ENCODE assay signal across 25 cellular contexts in genomic region chr18:48918156-48918555, GRCh38. TPM values are rescaled to one million over a fixed set of nuclear protein-coding genes. Genes with fewer than 3 reads are reported as not detected.
DNase-seq lines count a peak whose midpoint lies in the region; ATAC-seq, FAIRE-seq and TF ChIP-seq lines count a peak whose summit lies in the region.
"Had no signal": no experiment of that assay in that cellular context is flagged by ENCODE, and none has a peak within 500 bp of the region (broad histone marks: within the 10 kb centered on the region; RNA-seq: fewer than 3 reads in every experiment).

No MANE protein-coding gene starts in this region.

- H3K4me3 Mint-ChIP-seq in HFFc6: peak overlapping the region; percentile 19; the same call in 1 of the 2 replicates
- no peak overlapping the region for H3K4me3 Mint-ChIP-seq in astrocyte (ENCODE audit: unreplicated experiment)
- H3K4me3 Mint-ChIP-seq in nephron: no peak overlapping the region
- no peak overlapping the region for H3K4me3 Mint-ChIP-seq in type B pancreatic cell
- H3K4me3 Mint-ChIP-seq: activated naive CD4-positive, alpha-beta T cell treated with anti-CD3 and anti-CD28 coated beads, Interleukin-2, amount 10 ng/mL, durations not matched to agents 7 days and 5 days; CD4-positive, CD25-positive, alpha-beta regulatory T cell had no signal

- WGBS in GM23248 (ENCODE audit: low coverage in 1 of 2, low lambda C conversion rate in 2 of 2, missing lambda C conversion rate in 2 of 2), 2 experiments: 89 to 91% methylated on average over 12 of the region's 12 CpGs

- H3K79me2 ChIP-seq in astrocyte (ENCODE audit: insufficient read depth, low read length): peaks cover 47% of the 10 kb centered on the region
- peaks cover 56% of the 10 kb centered on the region for H3K79me2 ChIP-seq in GM23248 (ENCODE audit: insufficient read depth)

- H3K4me1 Mint-ChIP-seq in HFFc6 (ENCODE audit: low read depth) (peaks cover 74% of the 10 kb centered on the region), astrocyte (ENCODE audit: low read depth, unreplicated experiment) (peaks cover 62% of the 10 kb centered on the region), nephron (peaks cover 79% of the 10 kb centered on the region), type B pancreatic cell (ENCODE audit: unreplicated experiment) (peaks cover 58% of the 10 kb centered on the region)

- H3K27me3 Mint-ChIP-seq in HFFc6 (ENCODE audit: insufficient read depth) (peaks cover 25% of the 10 kb centered on the region), astrocyte (ENCODE audit: low read depth, unreplicated experiment) (no peaks in the 10 kb centered on the region), nephron (ENCODE audit: low read depth) (peaks cover 4% of the 10 kb centered on the region), type B pancreatic cell (no peaks in the 10 kb centered on the region)

- H3K9ac ChIP-seq in astrocyte (ENCODE audit: low read length): no peak overlapping the region
- H3K9ac ChIP-seq in GM23248: no peak overlapping the region

- no peak overlapping the region for H3K4me2 ChIP-seq in astrocyte (ENCODE audit: low read length)
- no peak overlapping the region for H3K4me2 ChIP-seq in GM23248 (ENCODE audit: unreplicated experiment)

- no peak for ATAC-seq in HG02763 (IDR thresholded peaks at IDR 0.05; ENCODE audit: unreplicated experiment)
- ATAC-seq: gastrocnemius medialis, mucosa of descending colon, psoas muscle, Right ventricle myocardium inferior had no signal

- H3F3A ChIP-seq in GM23248 (ENCODE audit: insufficient read depth): peaks cover 59% of the 10 kb centered on the region

- H3K27me3 ChIP-seq in astrocyte (ENCODE audit: insufficient read depth, low read length) (no peaks in the 10 kb centered on the region), GM23248 (replicated peaks; ENCODE audit: insufficient read depth) (no peaks in the 10 kb centered on the region)
- H3K27me3 ChIP-seq: esophagus squamous epithelium, gastrocnemius medialis, suprapubic skin had no signal

- DNase-seq in GM12891 (ENCODE audit: insufficient read length, low spot score) (no peak), HFFc6 (no peak), astrocyte (ENCODE audit: low read depth) (no peak), GM23248 (no peak), type B pancreatic cell (ENCODE audit: extremely low spot score, unreplicated experiment) (no peak)
- DNase-seq in activated CD4-positive, CD25-positive, alpha-beta regulatory T cell (lab: John Stamatoyannopoulos, UW): no peak
- DNase-seq: activated naive CD4-positive, alpha-beta T cell treated with anti-CD3 and anti-CD28 coated beads, Interleukin-2, amount 10 ng/mL, durations not matched to agents 7 days and 5 days; activated T-cell treated with anti-CD3 and anti-CD28 coated beads, Interleukin-2, amount 50 U/mL, for 48 hours; caudate nucleus; CD4-positive, CD25-positive, alpha-beta regulatory T cell; DMS 273 treated with DMSO at 0.1 percent for 48 hours; effector CD4-positive, alpha-beta T cell; esophagus squamous epithelium; gastrocnemius medialis; NCI-H1417 treated with DMSO at 0.1 percent for 48 hours; NCI-H2171; NCI-H524; psoas muscle had no signal

- no peak for TF ChIP-seq POLR2A in GM12891 (IDR thresholded peaks at IDR 0.05; ENCODE audit: low read depth, low read length)

- H3K36me3 ChIP-seq in astrocyte (ENCODE audit: insufficient read depth, low read length) (peaks cover 26% of the 10 kb centered on the region), GM23248 (ENCODE audit: low read depth) (peaks cover 5% of the 10 kb centered on the region; the same call in 1 of the 2 replicates)

- TF ChIP-seq CTCF in HFFc6 (IDR thresholded peaks at IDR 0.05) (no peak), astrocyte (IDR thresholded peaks at IDR 0.05; ENCODE audit: insufficient read depth, low read depth, low read length) (no peak), nephron (IDR thresholded peaks at IDR 0.05; ENCODE audit: unreplicated experiment in 3 of 3) (no peak), type B pancreatic cell (conservative IDR thresholded peaks at IDR 0.05) (no peak)

- H3K36me3 Mint-ChIP-seq in HFFc6 (ENCODE audit: low read depth): peaks cover 29% of the 10 kb centered on the region
- H3K36me3 Mint-ChIP-seq in astrocyte (ENCODE audit: low read depth, unreplicated experiment): peaks cover 29% of the 10 kb centered on the region
- peaks cover 32% of the 10 kb centered on the region for H3K36me3 Mint-ChIP-seq in nephron (ENCODE audit: low read depth)
- H3K36me3 Mint-ChIP-seq in type B pancreatic cell: peaks cover 19% of the 10 kb centered on the region

- H3K9me3 ChIP-seq in astrocyte (ENCODE audit: insufficient read depth, low read depth, low read length) (no peaks in the 10 kb centered on the region), GM23248 (ENCODE audit: low read depth) (no peaks in the 10 kb centered on the region)
- H3K9me3 ChIP-seq: esophagus squamous epithelium, gastrocnemius medialis, mucosa of descending colon, psoas muscle, suprapubic skin had no signal

- in situ Hi-C loops in GM23248 (cut with MboI): no loop called here

- no peaks in the 10 kb centered on the region for H3K9me2 ChIP-seq in GM23248 (ENCODE audit: insufficient read depth)

- H3K4me1 ChIP-seq in astrocyte (ENCODE audit: insufficient read depth, low read length) (peaks cover 32% of the 10 kb centered on the region), GM23248 (ENCODE audit: insufficient read depth) (peaks cover 38% of the 10 kb centered on the region)

- H4K20me1 ChIP-seq in astrocyte (ENCODE audit: insufficient read depth, low read length) (peaks cover 45% of the 10 kb centered on the region), GM23248 (ENCODE audit: insufficient read depth) (no peaks in the 10 kb centered on the region)

- H2AFZ ChIP-seq in astrocyte (ENCODE audit: low read depth, low read length): no peak overlapping the region
- H2AFZ ChIP-seq in GM23248: no peak overlapping the region

- no peak overlapping the region for H3K4me3 ChIP-seq in astrocyte (ENCODE audit: insufficient read depth, low read depth, low read length)
- H3K4me3 ChIP-seq in GM23248: no peak overlapping the region
- H3K4me3 ChIP-seq: esophagus squamous epithelium, gastrocnemius medialis, mucosa of descending colon, psoas muscle, suprapubic skin had no signal

- H3K27ac Mint-ChIP-seq in HFFc6: peak overlapping the region; percentile 66; the same call in 1 of the 2 replicates
- peak overlapping the region; percentile 41 for H3K27ac Mint-ChIP-seq in astrocyte (ENCODE audit: unreplicated experiment)
- peak overlapping the region in 2 of 3 experiments; percentile 29 to 82 for H3K27ac Mint-ChIP-seq in nephron
- H3K27ac Mint-ChIP-seq in type B pancreatic cell: no peak overlapping the region
- H3K27ac Mint-ChIP-seq: activated naive CD4-positive, alpha-beta T cell treated with anti-CD3 and anti-CD28 coated beads, Interleukin-2, amount 10 ng/mL, durations not matched to agents 7 days and 5 days; CD4-positive, CD25-positive, alpha-beta regulatory T cell had no signal

- H3K9me3 Mint-ChIP-seq in HFFc6: no peaks in the 10 kb centered on the region
- H3K9me3 Mint-ChIP-seq in astrocyte (ENCODE audit: unreplicated experiment): peaks cover 3% of the 10 kb centered on the region
- H3K9me3 Mint-ChIP-seq in nephron: no peaks in the 10 kb centered on the region
- H3K9me3 Mint-ChIP-seq in type B pancreatic cell: no peaks in the 10 kb centered on the region
- H3K9me3 Mint-ChIP-seq: activated naive CD4-positive, alpha-beta T cell treated with anti-CD3 and anti-CD28 coated beads, Interleukin-2, amount 10 ng/mL, durations not matched to agents 7 days and 5 days; CD4-positive, CD25-positive, alpha-beta regulatory T cell had no signal

- H3K27ac ChIP-seq in astrocyte (ENCODE audit: low read depth, low read length) (no peak overlapping the region), GM23248 (no peak overlapping the region)
- H3K27ac ChIP-seq: esophagus squamous epithelium, gastrocnemius medialis, HL-60, psoas muscle, suprapubic skin had no signal

- peak; percentile 40 for FAIRE-seq in GM12891 (lab: Jason Lieb, UNC)
- FAIRE-seq in astrocyte (lab: Jason Lieb, UNC): no peak
- FAIRE-seq: islet of Langerhans had no signal

TF ChIP-seq in GM12891, 5 proteins besides CTCF, POLR2A, EP300 and RAD21:
- TF ChIP-seq SPI1 (IDR thresholded peaks at IDR 0.05; ENCODE audit: low read depth, low read length) (no peak), POU2F2 (IDR thresholded peaks at IDR 0.05; ENCODE audit: low read depth, low read length) (no peak), POLR2AphosphoS5 (IDR thresholded peaks at IDR 0.05; ENCODE audit: low read depth, low read length) (no peak), TAF1 (IDR thresholded peaks at IDR 0.05; ENCODE audit: low read depth, low read length) (no peak), PAX5 (IDR thresholded peaks at IDR 0.05; ENCODE audit: insufficient read depth, low read length, severe bottlenecking) (no peak)
TF ChIP-seq in GM12891: peak in this region for 0.

RNA-seq across cellular contexts. Expression of gene SMAD7, which starts 32.6 kb away (rescaled TPM):
- 4.7 TPM for polyA plus RNA-seq in GM12891 (2012; ENCODE audit: low read depth, missing spikeins)
- total RNA-seq in HFFc6 (2021; fragmentation: NEBNext Ultra II Directional; extraction: Animal tissue kit (Norgen Biotek cat#: 25700)): 10 to 100 TPM; 29.6 to 35.8 (median 30.7) TPM
- 62.9 and 76.2 TPM in 2 replicates for total RNA-seq in astrocyte
- total RNA-seq in GM23248 (2014; rRNA removed; shearing (Covaris generic)): 43.6 and 51.7 TPM in 2 replicates
- polyA plus RNA-seq in GM23248 (2016; fragmentation: Nextera tagmentation; extraction: Ambion mirVana): 6.8 and 8.4 TPM in 2 replicates
- total RNA-seq in type B pancreatic cell (ENCODE audit: low replicate concordance): 17.8 and 30.9 TPM in 2 replicates
